Comparison of ENCODE assay signal across 17 cellular contexts in genomic region chr13:48559638-48560320, GRCh38. TPM values are rescaled to one million over a fixed set of nuclear protein-coding genes. Genes with fewer than 3 reads are reported as not detected.
A peak's percentile ranks its signal among the peaks of the same experiment; 100 is the strongest.
DNase-seq lines count a peak whose midpoint lies in the region; ATAC-seq and TF ChIP-seq lines count a peak whose summit lies in the region.
"Had no signal": no experiment of that assay in that cellular context is flagged by ENCODE, and none has a peak within 500 bp of the region (broad histone marks: within the 10 kb centered on the region; RNA-seq: fewer than 3 reads in every experiment).

No MANE protein-coding gene starts in this region.

- CTCF ChIA-PET in PC-3 (lab: Charles Lee): no interaction called here

- peak; percentile 77 for ATAC-seq in PC-3
- no peak for ATAC-seq in effector memory CD8-positive, alpha-beta T cell (replicated peaks)
- ATAC-seq in GM21737 (IDR thresholded peaks at IDR 0.05; ENCODE audit: unreplicated experiment): no peak
- ATAC-seq: left cardiac atrium had no signal

- H3K27me3 Mint-ChIP-seq in T-helper 1 cell treated with Interleukin-12 subunit alpha and Interleukin-12 subunit beta and Interleukin-4 antibody, amounts not matched to agents 30 μg/mL and 1 μg/mL, for 36 hours (ENCODE audit: low read depth): peaks cover 66% of the 10 kb centered on the region
- H3K27me3 Mint-ChIP-seq in effector memory CD8-positive, alpha-beta T cell: no peaks in the 10 kb centered on the region
- H3K27me3 Mint-ChIP-seq: CD4-positive, alpha-beta memory T cell had no signal

- TF ChIP-seq CTCF in PC-3 (conservative IDR thresholded peaks at IDR 0.05; ENCODE audit: low read depth, low read length) (no peak), osteoblast (IDR thresholded peaks at IDR 0.05; ENCODE audit: extremely low read depth, low read depth, low read length) (no peak)

- no peaks in the 10 kb centered on the region for H3K79me2 ChIP-seq in PC-3 (ENCODE audit: low read length)
- no peaks in the 10 kb centered on the region for H3K79me2 ChIP-seq in osteoblast (ENCODE audit: insufficient read depth, low read length)
- H3K79me2 ChIP-seq: parathyroid adenoma had no signal

- H3K27me3 ChIP-seq in PC-3 (ENCODE audit: low read length) (no peaks in the 10 kb centered on the region), osteoblast (ENCODE audit: insufficient read depth, low read length) (no peaks in the 10 kb centered on the region)
- H3K27me3 ChIP-seq: cardiac muscle cell had no signal

- peaks cover 25% of the 10 kb centered on the region for H3K36me3 Mint-ChIP-seq in T-helper 1 cell treated with Interleukin-12 subunit alpha and Interleukin-12 subunit beta and Interleukin-4 antibody, amounts not matched to agents 30 μg/mL and 1 μg/mL, for 36 hours (ENCODE audit: low read depth)
- H3K36me3 Mint-ChIP-seq in effector memory CD8-positive, alpha-beta T cell (ENCODE audit: insufficient read depth): peaks cover 16% of the 10 kb centered on the region
- H3K36me3 Mint-ChIP-seq: CD4-positive, alpha-beta memory T cell had no signal

- peak overlapping the region; percentile 15; the same call in 1 of the 2 replicates for H3K4me3 ChIP-seq in PC-3 (ENCODE audit: low read length)
- no peak overlapping the region for H3K4me3 ChIP-seq in osteoblast (ENCODE audit: insufficient read depth, low read length)
- H3K4me3 ChIP-seq: cardiac muscle cell had no signal

- peak overlapping the region; percentile 46; the same call in 1 of the 2 replicates for H3K9ac ChIP-seq in PC-3 (ENCODE audit: low read length)
- H3K9ac ChIP-seq: parathyroid adenoma had no signal

- H3K9me3 Mint-ChIP-seq in T-helper 1 cell treated with Interleukin-12 subunit alpha and Interleukin-12 subunit beta and Interleukin-4 antibody, amounts not matched to agents 30 μg/mL and 1 μg/mL, for 36 hours: peaks cover 42% of the 10 kb centered on the region
- H3K9me3 Mint-ChIP-seq in effector memory CD8-positive, alpha-beta T cell: no peaks in the 10 kb centered on the region

- H2AFZ ChIP-seq in PC-3 (ENCODE audit: low read length) (peak overlapping the region; percentile 24), osteoblast (ENCODE audit: low read length) (peak overlapping the region; percentile 18)
- H2AFZ ChIP-seq: parathyroid adenoma had no signal

- no peaks in the 10 kb centered on the region for H4K20me1 ChIP-seq in PC-3 (ENCODE audit: low read length)
- no peaks in the 10 kb centered on the region for H4K20me1 ChIP-seq in osteoblast (ENCODE audit: insufficient read depth, low read length)

- H3K4me3 Mint-ChIP-seq in T-helper 1 cell treated with Interleukin-12 subunit alpha and Interleukin-12 subunit beta and Interleukin-4 antibody, amounts not matched to agents 30 μg/mL and 1 μg/mL, for 36 hours: no peak overlapping the region
- H3K4me3 Mint-ChIP-seq in effector memory CD8-positive, alpha-beta T cell: no peak overlapping the region
- H3K4me3 Mint-ChIP-seq: activated B cell treated with CpG ODN at 0.5 μM for 24 hours had no signal

- peak overlapping the region; percentile 32 for H3K27ac Mint-ChIP-seq in T-helper 1 cell treated with Interleukin-12 subunit alpha and Interleukin-12 subunit beta and Interleukin-4 antibody, amounts not matched to agents 30 μg/mL and 1 μg/mL, for 36 hours
- H3K27ac Mint-ChIP-seq in effector memory CD8-positive, alpha-beta T cell: peak overlapping the region; percentile 67 to 80
- H3K27ac Mint-ChIP-seq: activated B cell treated with CpG ODN at 0.5 μM for 24 hours had no signal

- H3K4me1 ChIP-seq in PC-3 (ENCODE audit: insufficient read depth, low read length): peaks cover 43% of the 10 kb centered on the region
- H3K4me1 ChIP-seq in osteoblast (ENCODE audit: insufficient read depth, low read length): peaks cover 10% of the 10 kb centered on the region

- intact Hi-C loops in PC-3 (cut with micrococcal nuclease): loop anchor here (5.0 kb wide), 1 partner anchor 147 kb away; the partner anchor contains the start of gene LPAR6

- H3K4me2 ChIP-seq in PC-3 (ENCODE audit: low read length) (peak overlapping the region; percentile 44), osteoblast (ENCODE audit: insufficient read depth, low read length) (peak overlapping the region; percentile 43)

- no peaks in the 10 kb centered on the region for H3K9me2 ChIP-seq in PC-3 (replicated peaks; ENCODE audit: low read length)

- no peaks in the 10 kb centered on the region for H3F3A ChIP-seq in PC-3 (ENCODE audit: low read length, unreplicated experiment)

- H3K27ac ChIP-seq in PC-3 (ENCODE audit: low read length) (peak overlapping the region; percentile 88), osteoblast (ENCODE audit: low read depth, low read length) (peak overlapping the region; percentile 59)
- H3K27ac ChIP-seq: cardiac muscle cell, parathyroid adenoma had no signal

- no peaks in the 10 kb centered on the region for H3K36me3 ChIP-seq in PC-3 (ENCODE audit: low read depth, low read length)
- no peaks in the 10 kb centered on the region for H3K36me3 ChIP-seq in osteoblast (ENCODE audit: insufficient read depth, low read length)
- H3K36me3 ChIP-seq: cardiac muscle cell had no signal

- peaks cover 40% of the 10 kb centered on the region for H3K4me1 Mint-ChIP-seq in T-helper 1 cell treated with Interleukin-12 subunit alpha and Interleukin-12 subunit beta and Interleukin-4 antibody, amounts not matched to agents 30 μg/mL and 1 μg/mL, for 36 hours (ENCODE audit: low read depth)
- H3K4me1 Mint-ChIP-seq in effector memory CD8-positive, alpha-beta T cell (ENCODE audit: low read depth in 2 of 2): peaks cover 27 to 52% of the 10 kb centered on the region in 2 donors

- BruUV-seq in PC-3 (replicated peaks; lab: Mats Ljungman, UMichigan): no TSS peak

- POLR2A ChIA-PET in PC-3 (lab: Charles Lee; ENCODE audit: unreplicated experiment): interaction anchor here (1.0 kb wide), 1 partner anchor 27 kb away, joined by 8 read pairs; no protein-coding TSS in a partner anchor

- H3K9me3 ChIP-seq in PC-3 (ENCODE audit: low read length) (no peaks in the 10 kb centered on the region), osteoblast (ENCODE audit: low read depth, low read length) (no peaks in the 10 kb centered on the region)

- no peak for DNase-seq in T-helper 1 cell
- peak; percentile 75 for DNase-seq in PC-3
- no peak for DNase-seq in effector memory CD8-positive, alpha-beta T cell
- DNase-seq in osteoblast (ENCODE audit: insufficient read length, low spot score, missing footprints): peak; percentile 47
- no peak for DNase-seq in retina
- no peak for DNase-seq in hypothalamus (lab: John Stamatoyannopoulos, UW)
- DNase-seq: activated B cell treated with CpG ODN at 0.5 μM for 24 hours; activated CD8-positive, alpha-beta memory T cell treated with anti-CD3 and anti-CD28 coated beads, Interleukin-2, amount 50 U/mL, for 4 hours; activated naive CD4-positive, alpha-beta T cell; CD4-positive, alpha-beta memory T cell; left cardiac atrium; NCI-H187; NCI-H524 had no signal

RNA-seq across cellular contexts. Expression of gene RCBTB2, which starts 26.9 kb away (rescaled TPM):
- total RNA-seq in PC-3 (2014; rRNA removed) (2.1 and 2.5 TPM in 2 replicates), osteoblast (10.5 and 11.8 TPM in 2 replicates)

Comparison
In these comparisons a context has a peak if more than half of its experiments do, and no peak if none do; other contexts are left out.
1. DNase-seq: peak in PC-3 (single experiment) and osteoblast (single experiment); none in T-helper 1 cell (0 of 5), effector memory CD8-positive, alpha-beta T cell (0 of 3), retina (single experiment) and hypothalamus (0 of 51).